Comparison of ENCODE assay signal across 1 cellular context in the genomic region with DNA sequence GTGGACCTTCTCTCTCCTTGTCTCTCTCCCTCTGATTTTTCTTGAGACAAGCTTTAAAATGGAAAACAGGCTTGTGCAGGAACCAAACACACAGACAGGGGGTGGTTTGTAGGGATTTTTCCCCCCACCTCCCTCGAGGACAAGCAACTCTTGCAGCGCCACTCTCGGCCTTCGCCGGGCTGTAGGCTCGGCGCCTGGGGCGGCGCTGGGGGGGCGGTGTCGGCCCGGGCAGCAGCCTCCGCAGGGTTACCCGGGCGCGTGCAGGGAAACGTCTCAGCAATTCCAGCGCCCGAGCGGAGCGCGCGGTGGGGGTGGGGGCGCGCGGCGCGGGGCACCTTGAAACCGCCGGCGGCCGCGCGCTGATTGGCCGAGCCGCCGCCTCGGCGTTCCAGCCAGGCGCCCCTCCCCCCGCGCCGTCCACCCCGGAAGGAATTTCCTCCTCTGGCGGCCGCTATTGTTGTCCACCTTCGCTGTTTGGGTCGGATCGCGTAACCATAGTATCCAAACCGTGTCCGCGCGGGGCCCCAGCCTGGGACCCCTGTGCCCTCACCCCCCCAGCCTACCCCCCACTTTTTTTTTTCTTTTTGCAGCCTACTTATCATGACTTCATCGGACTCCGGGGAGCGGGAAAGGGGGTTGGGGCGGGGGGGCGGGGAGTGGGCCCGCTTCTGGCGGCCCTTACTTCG.
TF ChIP-seq lines count a peak whose summit lies in the region.

No MANE protein-coding gene starts in this region.

TF ChIP-seq in HepG2, 621 proteins besides CTCF, POLR2A, EP300 and RAD21 (continued from another document and continues in another):
- TF ChIP-seq, protein P1, sequence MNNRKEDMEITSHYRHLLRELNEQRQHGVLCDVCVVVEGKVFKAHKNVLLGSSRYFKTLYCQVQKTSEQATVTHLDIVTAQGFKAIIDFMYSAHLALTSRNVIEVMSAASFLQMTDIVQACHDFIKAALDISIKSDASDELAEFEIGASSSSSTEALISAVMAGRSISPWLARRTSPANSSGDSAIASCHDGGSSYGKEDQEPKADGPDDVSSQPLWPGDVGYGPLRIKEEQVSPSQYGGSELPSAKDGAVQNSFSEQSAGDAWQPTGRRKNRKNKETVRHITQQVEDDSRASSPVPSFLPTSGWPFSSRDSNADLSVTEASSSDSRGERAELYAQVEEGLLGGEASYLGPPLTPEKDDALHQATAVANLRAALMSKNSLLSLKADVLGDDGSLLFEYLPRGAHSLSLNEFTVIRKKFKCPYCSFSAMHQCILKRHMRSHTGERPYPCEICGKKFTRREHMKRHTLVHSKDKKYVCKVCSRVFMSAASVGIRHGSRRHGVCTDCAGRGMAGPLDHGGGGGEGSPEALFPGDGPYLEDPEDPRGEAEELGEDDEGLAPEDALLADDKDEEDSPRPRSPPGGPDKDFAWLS (CRISPR knock-in tag; IDR thresholded peaks at IDR 0.05; ENCODE audit: borderline replicate concordance), result no peak
- TF ChIP-seq SOX5 (CRISPR knock-in tag; IDR thresholded peaks at IDR 0.05; ENCODE audit: borderline replicate concordance) (peak; percentile 76; the same call in 1 of the 2 replicates), DMAP1 (CRISPR knock-in tag; IDR thresholded peaks at IDR 0.05) (0 out of 2 replicates have a peak, but pooled peaks have one; percentile 39), FOXK2 (IDR thresholded peaks at IDR 0.05) (no peak), KAT7 (CRISPR knock-in tag; IDR thresholded peaks at IDR 0.05; ENCODE audit: borderline replicate concordance) (no peak), PHF21A (CRISPR knock-in tag; IDR thresholded peaks at IDR 0.05) (peak; percentile 54; the same call in 1 of the 2 replicates), ZMYM2 (CRISPR knock-in tag; IDR thresholded peaks at IDR 0.05) (no peak), ZNF468 (CRISPR knock-in tag; IDR thresholded peaks at IDR 0.05) (no peak), YY1 (IDR thresholded peaks at IDR 0.05; ENCODE audit: insufficient read depth, insufficient replicate concordance, low read depth, low read length) (peak; percentile 74), ZNF558 (CRISPR knock-in tag; IDR thresholded peaks at IDR 0.05; ENCODE audit: borderline replicate concordance) (no peak; the same call in 1 of the 2 replicates), MIER2 (CRISPR knock-in tag; IDR thresholded peaks at IDR 0.05) (no peak), ZNF512 (CRISPR knock-in tag; IDR thresholded peaks at IDR 0.05) (no peak), ZNF343 (CRISPR knock-in tag; IDR thresholded peaks at IDR 0.05) (no peak), ZNF326 (CRISPR knock-in tag; IDR thresholded peaks at IDR 0.05; ENCODE audit: borderline replicate concordance) (no peak), NR2C2 (CRISPR knock-in tag; IDR thresholded peaks at IDR 0.05; ENCODE audit: borderline replicate concordance) (peak; percentile 95), ZNF777 (CRISPR knock-in tag; IDR thresholded peaks at IDR 0.05) (peak; percentile 86), CBX2 (IDR thresholded peaks at IDR 0.05; ENCODE audit: low read depth, low read length) (no peak), CBX2 (CRISPR knock-in tag; IDR thresholded peaks at IDR 0.05; ENCODE audit: low read depth) (no peak), MTA3 (CRISPR knock-in tag; IDR thresholded peaks at IDR 0.05) (no peak), NFYC (CRISPR knock-in tag; IDR thresholded peaks at IDR 0.05) (peak; percentile 77), ZNF329 (CRISPR knock-in tag; IDR thresholded peaks at IDR 0.05; ENCODE audit: low read depth) (no peak), SIN3B (IDR thresholded peaks at IDR 0.05; ENCODE audit: low read length) (no peak), ZNF296 (CRISPR knock-in tag; conservative IDR thresholded peaks at IDR 0.05) (no peak), ZFYVE20 (CRISPR knock-in tag; IDR thresholded peaks at IDR 0.05; ENCODE audit: borderline replicate concordance, low read depth) (no peak), PHF20 (CRISPR knock-in tag; IDR thresholded peaks at IDR 0.05) (0 out of 2 replicates have a peak, but pooled peaks have one; percentile 26), KLF15 (CRISPR knock-in tag; IDR thresholded peaks at IDR 0.05; ENCODE audit: borderline replicate concordance) (no peak), ZNF660 (CRISPR knock-in tag; IDR thresholded peaks at IDR 0.05; ENCODE audit: borderline replicate concordance, low read depth) (no peak), ZSCAN31 (CRISPR knock-in tag; IDR thresholded peaks at IDR 0.05; ENCODE audit: low read depth) (peak; percentile 82), ZBTB3 (CRISPR knock-in tag; IDR thresholded peaks at IDR 0.05; ENCODE audit: borderline replicate concordance, low read depth) (no peak), ARNT2 (CRISPR knock-in tag; IDR thresholded peaks at IDR 0.05; ENCODE audit: low read depth) (peak; percentile 69), ZNF614 (CRISPR knock-in tag; IDR thresholded peaks at IDR 0.05; ENCODE audit: borderline replicate concordance) (no peak), MED13 (CRISPR knock-in tag; IDR thresholded peaks at IDR 0.05) (peak; percentile 50; the same call in 1 of the 2 replicates), HOXA3 (CRISPR knock-in tag; IDR thresholded peaks at IDR 0.05) (peak; percentile 90), ZNF564 (CRISPR knock-in tag; IDR thresholded peaks at IDR 0.05) (peak; percentile 63; the same call in 1 of the 2 replicates), MXD3 (CRISPR knock-in tag; IDR thresholded peaks at IDR 0.05) (peak; percentile 79), NCOA1 (CRISPR knock-in tag; IDR thresholded peaks at IDR 0.05) (no peak), TRAFD1 (CRISPR knock-in tag; IDR thresholded peaks at IDR 0.05; ENCODE audit: borderline replicate concordance) (no peak), FOXA1 (IDR thresholded peaks at IDR 0.05) (no peak), FOXA1 (CRISPR knock-in tag; IDR thresholded peaks at IDR 0.05) (0 out of 2 replicates have a peak, but pooled peaks have one; percentile 21), ZNF841 (CRISPR knock-in tag; IDR thresholded peaks at IDR 0.05; ENCODE audit: borderline replicate concordance) (no peak), ATF3 (CRISPR knock-in tag; IDR thresholded peaks at IDR 0.05) (no peak), ZKSCAN1 (IDR thresholded peaks at IDR 0.05; ENCODE audit: low read length) (no peak)
- TF ChIP-seq, protein P2, sequence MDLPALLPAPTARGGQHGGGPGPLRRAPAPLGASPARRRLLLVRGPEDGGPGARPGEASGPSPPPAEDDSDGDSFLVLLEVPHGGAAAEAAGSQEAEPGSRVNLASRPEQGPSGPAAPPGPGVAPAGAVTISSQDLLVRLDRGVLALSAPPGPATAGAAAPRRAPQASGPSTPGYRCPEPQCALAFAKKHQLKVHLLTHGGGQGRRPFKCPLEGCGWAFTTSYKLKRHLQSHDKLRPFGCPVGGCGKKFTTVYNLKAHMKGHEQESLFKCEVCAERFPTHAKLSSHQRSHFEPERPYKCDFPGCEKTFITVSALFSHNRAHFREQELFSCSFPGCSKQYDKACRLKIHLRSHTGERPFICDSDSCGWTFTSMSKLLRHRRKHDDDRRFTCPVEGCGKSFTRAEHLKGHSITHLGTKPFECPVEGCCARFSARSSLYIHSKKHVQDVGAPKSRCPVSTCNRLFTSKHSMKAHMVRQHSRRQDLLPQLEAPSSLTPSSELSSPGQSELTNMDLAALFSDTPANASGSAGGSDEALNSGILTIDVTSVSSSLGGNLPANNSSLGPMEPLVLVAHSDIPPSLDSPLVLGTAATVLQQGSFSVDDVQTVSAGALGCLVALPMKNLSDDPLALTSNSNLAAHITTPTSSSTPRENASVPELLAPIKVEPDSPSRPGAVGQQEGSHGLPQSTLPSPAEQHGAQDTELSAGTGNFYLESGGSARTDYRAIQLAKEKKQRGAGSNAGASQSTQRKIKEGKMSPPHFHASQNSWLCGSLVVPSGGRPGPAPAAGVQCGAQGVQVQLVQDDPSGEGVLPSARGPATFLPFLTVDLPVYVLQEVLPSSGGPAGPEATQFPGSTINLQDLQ (CRISPR knock-in tag; IDR thresholded peaks at IDR 0.05), result no peak
- TF ChIP-seq, protein P3, sequence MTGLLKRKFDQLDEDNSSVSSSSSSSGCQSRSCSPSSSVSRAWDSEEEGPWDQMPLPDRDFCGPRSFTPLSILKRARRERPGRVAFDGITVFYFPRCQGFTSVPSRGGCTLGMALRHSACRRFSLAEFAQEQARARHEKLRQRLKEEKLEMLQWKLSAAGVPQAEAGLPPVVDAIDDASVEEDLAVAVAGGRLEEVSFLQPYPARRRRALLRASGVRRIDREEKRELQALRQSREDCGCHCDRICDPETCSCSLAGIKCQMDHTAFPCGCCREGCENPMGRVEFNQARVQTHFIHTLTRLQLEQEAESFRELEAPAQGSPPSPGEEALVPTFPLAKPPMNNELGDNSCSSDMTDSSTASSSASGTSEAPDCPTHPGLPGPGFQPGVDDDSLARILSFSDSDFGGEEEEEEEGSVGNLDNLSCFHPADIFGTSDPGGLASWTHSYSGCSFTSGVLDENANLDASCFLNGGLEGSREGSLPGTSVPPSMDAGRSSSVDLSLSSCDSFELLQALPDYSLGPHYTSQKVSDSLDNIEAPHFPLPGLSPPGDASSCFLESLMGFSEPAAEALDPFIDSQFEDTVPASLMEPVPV (CRISPR knock-in tag; IDR thresholded peaks at IDR 0.05), result no peak
- TF ChIP-seq, protein P4, sequence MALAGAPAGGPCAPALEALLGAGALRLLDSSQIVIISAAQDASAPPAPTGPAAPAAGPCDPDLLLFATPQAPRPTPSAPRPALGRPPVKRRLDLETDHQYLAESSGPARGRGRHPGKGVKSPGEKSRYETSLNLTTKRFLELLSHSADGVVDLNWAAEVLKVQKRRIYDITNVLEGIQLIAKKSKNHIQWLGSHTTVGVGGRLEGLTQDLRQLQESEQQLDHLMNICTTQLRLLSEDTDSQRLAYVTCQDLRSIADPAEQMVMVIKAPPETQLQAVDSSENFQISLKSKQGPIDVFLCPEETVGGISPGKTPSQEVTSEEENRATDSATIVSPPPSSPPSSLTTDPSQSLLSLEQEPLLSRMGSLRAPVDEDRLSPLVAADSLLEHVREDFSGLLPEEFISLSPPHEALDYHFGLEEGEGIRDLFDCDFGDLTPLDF (CRISPR knock-in tag; IDR thresholded peaks at IDR 0.05), result peak; percentile 43; the same call in 1 of the 2 replicates
- TF ChIP-seq, protein P5, sequence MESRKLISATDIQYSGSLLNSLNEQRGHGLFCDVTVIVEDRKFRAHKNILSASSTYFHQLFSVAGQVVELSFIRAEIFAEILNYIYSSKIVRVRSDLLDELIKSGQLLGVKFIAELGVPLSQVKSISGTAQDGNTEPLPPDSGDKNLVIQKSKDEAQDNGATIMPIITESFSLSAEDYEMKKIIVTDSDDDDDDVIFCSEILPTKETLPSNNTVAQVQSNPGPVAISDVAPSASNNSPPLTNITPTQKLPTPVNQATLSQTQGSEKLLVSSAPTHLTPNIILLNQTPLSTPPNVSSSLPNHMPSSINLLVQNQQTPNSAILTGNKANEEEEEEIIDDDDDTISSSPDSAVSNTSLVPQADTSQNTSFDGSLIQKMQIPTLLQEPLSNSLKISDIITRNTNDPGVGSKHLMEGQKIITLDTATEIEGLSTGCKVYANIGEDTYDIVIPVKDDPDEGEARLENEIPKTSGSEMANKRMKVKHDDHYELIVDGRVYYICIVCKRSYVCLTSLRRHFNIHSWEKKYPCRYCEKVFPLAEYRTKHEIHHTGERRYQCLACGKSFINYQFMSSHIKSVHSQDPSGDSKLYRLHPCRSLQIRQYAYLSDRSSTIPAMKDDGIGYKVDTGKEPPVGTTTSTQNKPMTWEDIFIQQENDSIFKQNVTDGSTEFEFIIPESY (CRISPR knock-in tag; IDR thresholded peaks at IDR 0.05), result no peak
- TF ChIP-seq, protein P6, sequence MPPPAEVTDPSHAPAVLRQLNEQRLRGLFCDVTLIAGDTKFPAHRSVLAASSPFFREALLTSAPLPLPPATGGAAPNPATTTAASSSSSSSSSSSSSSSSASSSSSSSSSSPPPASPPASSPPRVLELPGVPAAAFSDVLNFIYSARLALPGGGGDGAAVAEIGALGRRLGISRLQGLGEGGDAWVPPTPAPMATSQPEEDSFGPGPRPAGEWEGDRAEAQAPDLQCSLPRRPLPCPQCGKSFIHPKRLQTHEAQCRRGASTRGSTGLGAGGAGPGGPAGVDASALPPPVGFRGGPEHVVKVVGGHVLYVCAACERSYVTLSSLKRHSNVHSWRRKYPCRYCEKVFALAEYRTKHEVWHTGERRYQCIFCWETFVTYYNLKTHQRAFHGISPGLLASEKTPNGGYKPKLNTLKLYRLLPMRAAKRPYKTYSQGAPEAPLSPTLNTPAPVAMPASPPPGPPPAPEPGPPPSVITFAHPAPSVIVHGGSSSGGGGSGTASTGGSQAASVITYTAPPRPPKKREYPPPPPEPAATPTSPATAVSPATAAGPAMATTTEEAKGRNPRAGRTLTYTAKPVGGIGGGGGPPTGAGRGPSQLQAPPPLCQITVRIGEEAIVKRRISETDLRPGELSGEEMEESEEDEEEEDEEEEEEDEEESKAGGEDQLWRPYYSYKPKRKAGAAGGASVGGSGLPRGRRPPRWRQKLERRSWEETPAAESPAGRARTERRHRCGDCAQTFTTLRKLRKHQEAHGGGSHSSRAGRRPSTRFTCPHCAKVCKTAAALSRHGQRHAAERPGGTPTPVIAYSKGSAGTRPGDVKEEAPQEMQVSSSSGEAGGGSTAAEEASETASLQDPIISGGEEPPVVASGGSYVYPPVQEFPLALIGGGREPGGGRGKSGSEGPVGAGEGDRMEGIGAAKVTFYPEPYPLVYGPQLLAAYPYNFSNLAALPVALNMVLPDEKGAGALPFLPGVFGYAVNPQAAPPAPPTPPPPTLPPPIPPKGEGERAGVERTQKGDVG (CRISPR knock-in tag; IDR thresholded peaks at IDR 0.05; ENCODE audit: borderline replicate concordance), result no peak
